1 cellular context compared by ENCODE assay signal in the genomic region with DNA sequence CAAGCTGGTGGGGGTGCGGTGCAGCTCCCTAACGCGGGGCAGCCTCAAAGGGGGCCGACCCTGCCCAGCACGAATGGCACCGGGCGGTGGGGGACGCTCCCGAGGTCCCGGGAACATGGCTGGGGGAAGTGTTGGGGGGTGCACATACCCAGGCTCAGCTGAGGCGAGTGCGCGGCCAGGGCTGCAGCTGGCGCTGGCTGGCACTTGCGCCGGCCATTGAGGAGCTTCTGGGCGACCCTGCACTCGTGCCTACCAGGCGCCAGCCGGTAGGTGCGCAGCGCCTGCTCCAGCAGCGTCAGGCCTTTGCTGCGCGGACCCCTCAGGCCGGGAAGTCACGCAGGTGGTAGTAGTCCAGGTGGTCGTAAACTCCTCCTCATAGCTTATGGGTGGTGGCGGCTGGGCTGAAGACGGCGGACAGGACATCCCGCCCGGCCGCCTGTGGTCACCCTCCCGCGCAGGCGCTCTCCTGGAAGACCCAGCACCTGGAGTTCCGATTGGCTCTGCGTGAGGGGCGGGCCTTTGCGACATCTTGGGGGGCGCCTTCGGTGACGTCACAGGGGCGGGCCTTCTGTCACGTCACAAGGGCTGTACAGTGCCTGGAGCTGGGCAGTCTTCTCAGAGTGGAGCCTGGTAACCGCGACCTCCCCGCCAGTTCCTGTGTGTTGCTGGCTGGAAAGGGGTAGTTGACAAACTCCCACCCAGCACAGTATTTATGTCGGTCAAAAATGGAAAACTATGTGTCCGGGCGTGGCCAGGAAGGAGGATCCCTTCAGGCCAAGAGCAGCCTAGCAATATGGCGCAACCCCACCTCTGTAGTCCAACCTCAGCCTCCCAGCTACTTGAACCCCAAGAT.
TF ChIP-seq lines count a peak whose summit lies in the region.
"Not testable (repeated sequence)": the region's sequence is repeated elsewhere in the genome, so short reads cannot be mapped to it uniquely, and the experiment has no call there.

No MANE protein-coding gene starts in this region.

TF ChIP-seq in HepG2, 621 proteins besides CTCF, POLR2A, EP300 and RAD21 (continued from another document and continues in another):
- TF ChIP-seq, protein P1, sequence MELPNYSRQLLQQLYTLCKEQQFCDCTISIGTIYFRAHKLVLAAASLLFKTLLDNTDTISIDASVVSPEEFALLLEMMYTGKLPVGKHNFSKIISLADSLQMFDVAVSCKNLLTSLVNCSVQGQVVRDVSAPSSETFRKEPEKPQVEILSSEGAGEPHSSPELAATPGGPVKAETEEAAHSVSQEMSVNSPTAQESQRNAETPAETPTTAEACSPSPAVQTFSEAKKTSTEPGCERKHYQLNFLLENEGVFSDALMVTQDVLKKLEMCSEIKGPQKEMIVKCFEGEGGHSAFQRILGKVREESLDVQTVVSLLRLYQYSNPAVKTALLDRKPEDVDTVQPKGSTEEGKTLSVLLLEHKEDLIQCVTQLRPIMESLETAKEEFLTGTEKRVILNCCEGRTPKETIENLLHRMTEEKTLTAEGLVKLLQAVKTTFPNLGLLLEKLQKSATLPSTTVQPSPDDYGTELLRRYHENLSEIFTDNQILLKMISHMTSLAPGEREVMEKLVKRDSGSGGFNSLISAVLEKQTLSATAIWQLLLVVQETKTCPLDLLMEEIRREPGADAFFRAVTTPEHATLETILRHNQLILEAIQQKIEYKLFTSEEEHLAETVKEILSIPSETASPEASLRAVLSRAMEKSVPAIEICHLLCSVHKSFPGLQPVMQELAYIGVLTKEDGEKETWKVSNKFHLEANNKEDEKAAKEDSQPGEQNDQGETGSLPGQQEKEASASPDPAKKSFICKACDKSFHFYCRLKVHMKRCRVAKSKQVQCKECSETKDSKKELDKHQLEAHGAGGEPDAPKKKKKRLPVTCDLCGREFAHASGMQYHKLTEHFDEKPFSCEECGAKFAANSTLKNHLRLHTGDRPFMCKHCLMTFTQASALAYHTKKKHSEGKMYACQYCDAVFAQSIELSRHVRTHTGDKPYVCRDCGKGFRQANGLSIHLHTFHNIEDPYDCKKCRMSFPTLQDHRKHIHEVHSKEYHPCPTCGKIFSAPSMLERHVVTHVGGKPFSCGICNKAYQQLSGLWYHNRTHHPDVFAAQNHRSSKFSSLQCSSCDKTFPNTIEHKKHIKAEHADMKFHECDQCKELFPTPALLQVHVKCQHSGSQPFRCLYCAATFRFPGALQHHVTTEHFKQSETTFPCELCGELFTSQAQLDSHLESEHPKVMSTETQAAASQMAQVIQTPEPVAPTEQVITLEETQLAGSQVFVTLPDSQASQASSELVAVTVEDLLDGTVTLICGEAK (IDR thresholded peaks at IDR 0.05) = not testable (repeated sequence)
- TF ChIP-seq, protein P1 (CRISPR knock-in tag; IDR thresholded peaks at IDR 0.05) = peak; percentile 55; the same call in 1 of the 2 replicates
- TF ChIP-seq ZNF317 (CRISPR knock-in tag; IDR thresholded peaks at IDR 0.05) (0 out of 2 replicates have a peak, but pooled peaks have one; percentile 18), DMAP1 (CRISPR knock-in tag; IDR thresholded peaks at IDR 0.05) (peak; percentile 47; the same call in 1 of the 2 replicates), RXRB (CRISPR knock-in tag; IDR thresholded peaks at IDR 0.05; ENCODE audit: borderline replicate concordance) (peak; percentile 28; the same call in 1 of the 2 replicates), GATAD1 (CRISPR knock-in tag; IDR thresholded peaks at IDR 0.05) (peak; percentile 69; the same call in 1 of the 2 replicates), AGO2 (optimal IDR thresholded peaks at IDR 0.05; ENCODE audit: low read depth, low read length) (peak; percentile 32), KDM5B (CRISPR knock-in tag; IDR thresholded peaks at IDR 0.05; ENCODE audit: borderline replicate concordance) (peak; percentile 57; the same call in 1 of the 2 replicates), SNAPC2 (CRISPR knock-in tag; IDR thresholded peaks at IDR 0.05) (0 out of 2 replicates have a peak, but pooled peaks have one; percentile 52), FOXA3 (CRISPR knock-in tag; IDR thresholded peaks at IDR 0.05) (0 out of 2 replicates have a peak, but pooled peaks have one; percentile 34), ZNF619 (CRISPR knock-in tag; IDR thresholded peaks at IDR 0.05) (peak; percentile 86; the same call in 1 of the 2 replicates), ZBTB21 (CRISPR knock-in tag; IDR thresholded peaks at IDR 0.05) (peak; percentile 89), ZMYM4 (CRISPR knock-in tag; IDR thresholded peaks at IDR 0.05) (peak; percentile 88), ZNF768 (CRISPR knock-in tag; IDR thresholded peaks at IDR 0.05) (peak; percentile 36; the same call in 1 of the 2 replicates), ZNF772 (CRISPR knock-in tag; IDR thresholded peaks at IDR 0.05) (peak; percentile 55; the same call in 1 of the 2 replicates), KLF12 (CRISPR knock-in tag; IDR thresholded peaks at IDR 0.05; ENCODE audit: borderline replicate concordance) (peak; percentile 45; the same call in 1 of the 2 replicates), TP53 (CRISPR knock-in tag; conservative IDR thresholded peaks at IDR 0.05) (0 out of 2 replicates have a peak, but pooled peaks have one; percentile 21), RBFOX2 (IDR thresholded peaks at IDR 0.05; ENCODE audit: low read depth, low read length) (peak; percentile 83), SNAI1 (CRISPR knock-in tag; IDR thresholded peaks at IDR 0.05; ENCODE audit: borderline replicate concordance) (0 out of 2 replicates have a peak, but pooled peaks have one; percentile 34), NFYB (CRISPR knock-in tag; IDR thresholded peaks at IDR 0.05) (peak; percentile 63), ZNF292 (CRISPR knock-in tag; IDR thresholded peaks at IDR 0.05; ENCODE audit: borderline replicate concordance, low read depth) (peak; percentile 55; the same call in 1 of the 2 replicates), ZNF616 (CRISPR knock-in tag; IDR thresholded peaks at IDR 0.05; ENCODE audit: low read depth) (peak; percentile 38; the same call in 1 of the 2 replicates)
- TF ChIP-seq, protein P2, sequence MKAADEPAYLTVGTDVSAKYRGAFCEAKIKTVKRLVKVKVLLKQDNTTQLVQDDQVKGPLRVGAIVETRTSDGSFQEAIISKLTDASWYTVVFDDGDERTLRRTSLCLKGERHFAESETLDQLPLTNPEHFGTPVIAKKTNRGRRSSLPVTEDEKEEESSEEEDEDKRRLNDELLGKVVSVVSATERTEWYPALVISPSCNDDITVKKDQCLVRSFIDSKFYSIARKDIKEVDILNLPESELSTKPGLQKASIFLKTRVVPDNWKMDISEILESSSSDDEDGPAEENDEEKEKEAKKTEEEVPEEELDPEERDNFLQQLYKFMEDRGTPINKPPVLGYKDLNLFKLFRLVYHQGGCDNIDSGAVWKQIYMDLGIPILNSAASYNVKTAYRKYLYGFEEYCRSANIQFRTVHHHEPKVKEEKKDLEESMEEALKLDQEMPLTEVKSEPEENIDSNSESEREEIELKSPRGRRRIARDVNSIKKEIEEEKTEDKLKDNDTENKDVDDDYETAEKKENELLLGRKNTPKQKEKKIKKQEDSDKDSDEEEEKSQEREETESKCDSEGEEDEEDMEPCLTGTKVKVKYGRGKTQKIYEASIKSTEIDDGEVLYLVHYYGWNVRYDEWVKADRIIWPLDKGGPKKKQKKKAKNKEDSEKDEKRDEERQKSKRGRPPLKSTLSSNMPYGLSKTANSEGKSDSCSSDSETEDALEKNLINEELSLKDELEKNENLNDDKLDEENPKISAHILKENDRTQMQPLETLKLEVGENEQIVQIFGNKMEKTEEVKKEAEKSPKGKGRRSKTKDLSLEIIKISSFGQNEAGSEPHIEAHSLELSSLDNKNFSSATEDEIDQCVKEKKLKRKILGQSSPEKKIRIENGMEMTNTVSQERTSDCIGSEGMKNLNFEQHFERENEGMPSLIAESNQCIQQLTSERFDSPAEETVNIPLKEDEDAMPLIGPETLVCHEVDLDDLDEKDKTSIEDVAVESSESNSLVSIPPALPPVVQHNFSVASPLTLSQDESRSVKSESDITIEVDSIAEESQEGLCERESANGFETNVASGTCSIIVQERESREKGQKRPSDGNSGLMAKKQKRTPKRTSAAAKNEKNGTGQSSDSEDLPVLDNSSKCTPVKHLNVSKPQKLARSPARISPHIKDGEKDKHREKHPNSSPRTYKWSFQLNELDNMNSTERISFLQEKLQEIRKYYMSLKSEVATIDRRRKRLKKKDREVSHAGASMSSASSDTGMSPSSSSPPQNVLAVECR (CRISPR knock-in tag; IDR thresholded peaks at IDR 0.05; ENCODE audit: borderline replicate concordance) = peak; percentile 75; the same call in 1 of the 2 replicates
- TF ChIP-seq, protein P3, sequence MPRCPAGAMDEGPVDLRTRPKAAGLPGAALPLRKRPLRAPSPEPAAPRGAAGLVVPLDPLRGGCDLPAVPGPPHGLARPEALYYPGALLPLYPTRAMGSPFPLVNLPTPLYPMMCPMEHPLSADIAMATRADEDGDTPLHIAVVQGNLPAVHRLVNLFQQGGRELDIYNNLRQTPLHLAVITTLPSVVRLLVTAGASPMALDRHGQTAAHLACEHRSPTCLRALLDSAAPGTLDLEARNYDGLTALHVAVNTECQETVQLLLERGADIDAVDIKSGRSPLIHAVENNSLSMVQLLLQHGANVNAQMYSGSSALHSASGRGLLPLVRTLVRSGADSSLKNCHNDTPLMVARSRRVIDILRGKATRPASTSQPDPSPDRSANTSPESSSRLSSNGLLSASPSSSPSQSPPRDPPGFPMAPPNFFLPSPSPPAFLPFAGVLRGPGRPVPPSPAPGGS (CRISPR knock-in tag; IDR thresholded peaks at IDR 0.05) = peak; percentile 57; the same call in 1 of the 2 replicates
- TF ChIP-seq, protein P4, sequence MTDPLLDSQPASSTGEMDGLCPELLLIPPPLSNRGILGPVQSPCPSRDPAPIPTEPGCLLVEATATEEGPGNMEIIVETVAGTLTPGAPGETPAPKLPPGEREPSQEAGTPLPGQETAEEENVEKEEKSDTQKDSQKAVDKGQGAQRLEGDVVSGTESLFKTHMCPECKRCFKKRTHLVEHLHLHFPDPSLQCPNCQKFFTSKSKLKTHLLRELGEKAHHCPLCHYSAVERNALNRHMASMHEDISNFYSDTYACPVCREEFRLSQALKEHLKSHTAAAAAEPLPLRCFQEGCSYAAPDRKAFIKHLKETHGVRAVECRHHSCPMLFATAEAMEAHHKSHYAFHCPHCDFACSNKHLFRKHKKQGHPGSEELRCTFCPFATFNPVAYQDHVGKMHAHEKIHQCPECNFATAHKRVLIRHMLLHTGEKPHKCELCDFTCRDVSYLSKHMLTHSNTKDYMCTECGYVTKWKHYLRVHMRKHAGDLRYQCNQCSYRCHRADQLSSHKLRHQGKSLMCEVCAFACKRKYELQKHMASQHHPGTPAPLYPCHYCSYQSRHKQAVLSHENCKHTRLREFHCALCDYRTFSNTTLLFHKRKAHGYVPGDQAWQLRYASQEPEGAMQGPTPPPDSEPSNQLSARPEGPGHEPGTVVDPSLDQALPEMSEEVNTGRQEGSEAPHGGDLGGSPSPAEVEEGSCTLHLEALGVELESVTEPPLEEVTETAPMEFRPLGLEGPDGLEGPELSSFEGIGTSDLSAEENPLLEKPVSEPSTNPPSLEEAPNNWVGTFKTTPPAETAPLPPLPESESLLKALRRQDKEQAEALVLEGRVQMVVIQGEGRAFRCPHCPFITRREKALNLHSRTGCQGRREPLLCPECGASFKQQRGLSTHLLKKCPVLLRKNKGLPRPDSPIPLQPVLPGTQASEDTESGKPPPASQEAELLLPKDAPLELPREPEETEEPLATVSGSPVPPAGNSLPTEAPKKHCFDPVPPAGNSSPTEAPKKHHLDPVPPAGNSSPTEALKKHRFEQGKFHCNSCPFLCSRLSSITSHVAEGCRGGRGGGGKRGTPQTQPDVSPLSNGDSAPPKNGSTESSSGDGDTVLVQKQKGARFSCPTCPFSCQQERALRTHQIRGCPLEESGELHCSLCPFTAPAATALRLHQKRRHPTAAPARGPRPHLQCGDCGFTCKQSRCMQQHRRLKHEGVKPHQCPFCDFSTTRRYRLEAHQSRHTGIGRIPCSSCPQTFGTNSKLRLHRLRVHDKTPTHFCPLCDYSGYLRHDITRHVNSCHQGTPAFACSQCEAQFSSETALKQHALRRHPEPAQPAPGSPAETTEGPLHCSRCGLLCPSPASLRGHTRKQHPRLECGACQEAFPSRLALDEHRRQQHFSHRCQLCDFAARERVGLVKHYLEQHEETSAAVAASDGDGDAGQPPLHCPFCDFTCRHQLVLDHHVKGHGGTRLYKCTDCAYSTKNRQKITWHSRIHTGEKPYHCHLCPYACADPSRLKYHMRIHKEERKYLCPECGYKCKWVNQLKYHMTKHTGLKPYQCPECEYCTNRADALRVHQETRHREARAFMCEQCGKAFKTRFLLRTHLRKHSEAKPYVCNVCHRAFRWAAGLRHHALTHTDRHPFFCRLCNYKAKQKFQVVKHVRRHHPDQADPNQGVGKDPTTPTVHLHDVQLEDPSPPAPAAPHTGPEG (CRISPR knock-in tag; IDR thresholded peaks at IDR 0.05) = peak; percentile 75
